In the genomic region with DNA sequence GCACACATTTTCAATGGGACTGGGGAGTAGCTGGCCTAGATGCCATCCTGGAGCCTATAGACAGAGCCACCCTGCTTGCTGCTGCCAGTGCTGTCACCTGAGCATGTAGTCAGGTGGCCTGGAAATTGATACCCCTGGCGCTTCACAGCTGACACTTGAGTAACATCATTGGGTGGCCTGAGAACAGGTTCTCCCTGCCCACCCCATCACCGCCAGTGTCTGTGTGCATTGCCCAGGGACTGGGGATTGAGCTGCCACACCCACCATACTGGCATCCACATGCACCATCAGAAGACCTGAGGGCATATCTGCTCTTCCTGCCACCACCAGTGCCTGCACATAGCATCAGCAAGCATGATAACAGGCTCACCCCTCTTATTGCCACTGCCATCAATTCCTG, we compare ENCODE assay signal across 23 cellular contexts.
DNase-seq lines count a peak whose midpoint lies in the region; TF ChIP-seq lines count a peak whose summit lies in the region.
"Had no signal": no experiment of that assay in that cellular context is flagged by ENCODE, and none has a peak within 500 bp of the region (broad histone marks: within the 10 kb centered on the region; RNA-seq: fewer than 3 reads in every experiment).

No MANE protein-coding gene starts in this region.

- TF ChIP-seq CTCF in neural progenitor cell (IDR thresholded peaks at IDR 0.05) (no peak), A673 (conservative IDR thresholded peaks at IDR 0.05; ENCODE audit: low read depth, low read length) (no peak)

- H3K4me3 ChIP-seq in neural progenitor cell, result no peak overlapping the region
- no peak overlapping the region for H3K4me3 ChIP-seq in A673 (ENCODE audit: low read depth, low read length, poor library complexity, severe bottlenecking)
- H3K4me3 ChIP-seq: A549, BLaER1, GM12878 had no signal

- peaks cover 3% of the 10 kb centered on the region for H3K9me3 Mint-ChIP-seq in neural progenitor cell

- H4K20me1 ChIP-seq in neural progenitor cell (ENCODE audit: low read depth), result no peaks in the 10 kb centered on the region
- H4K20me1 ChIP-seq: BLaER1 had no signal

- no peak overlapping the region for H2AFZ ChIP-seq in neural progenitor cell (replicated peaks)

- H3K4me3 Mint-ChIP-seq in neural progenitor cell, result peak overlapping the region; percentile 35
- H3K4me3 Mint-ChIP-seq: CD14-positive monocyte; CD4-positive, alpha-beta memory T cell; CD4-positive, CD25-positive, alpha-beta regulatory T cell; CD8-positive, alpha-beta memory T cell had no signal

- no TSS peak for BruUV-seq in A673 (replicated peaks; lab: Mats Ljungman, UMichigan)

- H3K27ac ChIP-seq in neural progenitor cell (no peak overlapping the region), A673 (ENCODE audit: low read depth, low read length, poor library complexity, severe bottlenecking) (no peak overlapping the region)
- H3K27ac ChIP-seq: 22Rv1, A549, BLaER1 had no signal

- no peak overlapping the region for H3K9ac ChIP-seq in neural progenitor cell
- H3K9ac ChIP-seq: BLaER1 had no signal

- H3K27me3 ChIP-seq in neural progenitor cell (no peaks in the 10 kb centered on the region), A673 (replicated peaks; ENCODE audit: insufficient read depth, low read depth, low read length, poor library complexity) (no peaks in the 10 kb centered on the region)
- H3K27me3 ChIP-seq: BE2C, BLaER1 had no signal

- no peaks in the 10 kb centered on the region for H3K36me3 Mint-ChIP-seq in neural progenitor cell
- H3K36me3 Mint-ChIP-seq: CD14-positive monocyte; CD4-positive, alpha-beta memory T cell; CD4-positive, CD25-positive, alpha-beta regulatory T cell; CD8-positive, alpha-beta memory T cell had no signal

- no peaks in the 10 kb centered on the region for H3K4me1 Mint-ChIP-seq in neural progenitor cell
- H3K4me1 Mint-ChIP-seq: CD14-positive monocyte; CD4-positive, alpha-beta memory T cell; CD4-positive, CD25-positive, alpha-beta regulatory T cell; CD8-positive, alpha-beta memory T cell had no signal

- CTCF ChIA-PET in A673 (lab: Charles Lee), result no interaction called here

- intact Hi-C loops in A673 (cut with micrococcal nuclease; ENCODE audit: unreplicated experiment), result no loop called here

- H3K4me1 ChIP-seq in neural progenitor cell (no peaks in the 10 kb centered on the region), A673 (ENCODE audit: insufficient read depth, low read length, poor library complexity, severe bottlenecking) (no peaks in the 10 kb centered on the region)
- H3K4me1 ChIP-seq: A549, BE2C, BLaER1 had no signal

- no peak overlapping the region for H3K4me2 ChIP-seq in neural progenitor cell
- H3K4me2 ChIP-seq: A549, BLaER1 had no signal

- no peaks in the 10 kb centered on the region for H3F3A ChIP-seq in neural progenitor cell (ENCODE audit: low read depth)

- peak; percentile 8 for DNase-seq in NCI-H345 (lab: John Stamatoyannopoulos, UW)
- DNase-seq in NCI-H345 treated with DMSO at 0.1 percent for 48 hours (lab: John Stamatoyannopoulos, UW; ENCODE audit: unreplicated experiment), result no peak
- DNase-seq in neural progenitor cell (ENCODE audit: low spot score), result no peak
- DNase-seq in A673 (ENCODE audit: low spot score), result no peak
- DNase-seq in activated T-cell treated with anti-CD3 and anti-CD28 coated beads, Interleukin-2, amount 50 U/mL, for 48 hours, result no peak
- DNase-seq: ACHN; BE2C; C1 segment of cervical spinal cord; CD4-positive, alpha-beta memory T cell; CD4-positive, CD25-positive, alpha-beta regulatory T cell; CD8-positive, alpha-beta memory T cell; COR-L47; DMS 273 treated with DMSO at 0.1 percent for 48 hours; DMS153; DMS79; DND-41; EL; GDM1 had no signal

- POLR2A ChIA-PET in A673 (lab: Charles Lee; ENCODE audit: low non-redundant PET), result no interaction called here

- no peaks in the 10 kb centered on the region for H3K9me3 ChIP-seq in neural progenitor cell (ENCODE audit: low read depth)
- H3K9me3 ChIP-seq in A673 (ENCODE audit: low read depth, low read length, poor library complexity, severe bottlenecking), result no peaks in the 10 kb centered on the region
- H3K9me3 ChIP-seq: A549, BE2C, BLaER1 had no signal

- H3K36me3 ChIP-seq in neural progenitor cell (no peaks in the 10 kb centered on the region), A673 (ENCODE audit: insufficient read depth, low read length, poor library complexity, severe bottlenecking) (no peaks in the 10 kb centered on the region)
- H3K36me3 ChIP-seq: BE2C, BLaER1 had no signal

- no peaks in the 10 kb centered on the region for H3K79me2 ChIP-seq in neural progenitor cell (ENCODE audit: low read depth)

- no peak overlapping the region for H3K27ac Mint-ChIP-seq in neural progenitor cell
- H3K27ac Mint-ChIP-seq: CD14-positive monocyte; CD4-positive, alpha-beta memory T cell; CD4-positive, CD25-positive, alpha-beta regulatory T cell; CD8-positive, alpha-beta memory T cell had no signal

- H3K27me3 Mint-ChIP-seq in neural progenitor cell (ENCODE audit: insufficient read depth, low read depth), result no peaks in the 10 kb centered on the region
- H3K27me3 Mint-ChIP-seq: CD4-positive, alpha-beta memory T cell; CD4-positive, CD25-positive, alpha-beta regulatory T cell; CD8-positive, alpha-beta memory T cell had no signal
